ENCODE assay signal across 18 cellular contexts in the genomic region with DNA sequence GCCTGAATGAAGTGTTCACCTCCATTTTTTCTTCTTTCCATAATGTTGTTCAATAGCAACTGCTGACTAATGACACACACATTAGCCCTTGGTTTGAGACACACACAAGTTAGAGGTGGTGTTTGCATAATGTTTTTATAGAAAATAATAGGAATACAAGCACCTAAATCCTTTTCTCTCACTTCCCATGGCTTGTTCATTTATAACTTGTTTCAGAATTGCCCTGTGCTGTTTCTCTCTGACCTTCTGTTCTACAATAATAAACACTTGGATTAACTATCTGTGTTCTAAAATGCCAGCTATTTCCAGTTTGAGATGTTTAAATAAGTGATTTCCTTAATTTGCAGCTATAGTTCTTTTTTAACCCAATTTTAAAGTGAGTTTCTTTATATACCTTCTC.
DNase-seq lines count a peak whose midpoint lies in the region; ATAC-seq and TF ChIP-seq lines count a peak whose summit lies in the region.
"Had no signal": no experiment of that assay in that cellular context is flagged by ENCODE, and none has a peak within 500 bp of the region (broad histone marks: within the 10 kb centered on the region; RNA-seq: fewer than 3 reads in every experiment).

No MANE protein-coding gene starts in this region.

- in situ Hi-C loops in astrocyte of the spinal cord (cut with HindIII; ENCODE audit: low sequenced_read_pairs) = no loop called here

- no peaks in the 10 kb centered on the region for H3K27me3 Mint-ChIP-seq in naive thymus-derived CD4-positive, alpha-beta T cell
- H3K27me3 Mint-ChIP-seq: B cell; CD4-positive, CD25-positive, alpha-beta regulatory T cell had no signal

- CTCF ChIA-PET in naive thymus-derived CD4-positive, alpha-beta T cell (lab: Charles Lee) = no interaction called here

- H3K4me1 Mint-ChIP-seq in naive thymus-derived CD4-positive, alpha-beta T cell = no peaks in the 10 kb centered on the region
- H3K4me1 Mint-ChIP-seq: B cell; CD4-positive, CD25-positive, alpha-beta regulatory T cell had no signal

- DNase-seq in HCEC 1CT = peak; percentile 22
- DNase-seq in astrocyte of the spinal cord (ENCODE audit: low read depth, low spot score) = peak; percentile 7
- DNase-seq in iris pigment epithelial cell (ENCODE audit: low read depth) = peak; percentile 84
- DNase-seq in skeletal muscle cell (ENCODE audit: low read depth) = peak; percentile 9
- DNase-seq in NCI-H1930 (lab: John Stamatoyannopoulos, UW) = no peak
- DNase-seq in naive thymus-derived CD4-positive, alpha-beta T cell = no peak
- no peak for DNase-seq in Right ventricle myocardium superior
- DNase-seq: Caco-2; CD4-positive, CD25-positive, alpha-beta regulatory T cell; CD8-positive, alpha-beta T cell; DMS153; DND-41; GOT3 had no signal

- no peak overlapping the region for H3K4me3 Mint-ChIP-seq in naive thymus-derived CD4-positive, alpha-beta T cell
- H3K4me3 Mint-ChIP-seq: B cell; CD4-positive, CD25-positive, alpha-beta regulatory T cell; CD8-positive, alpha-beta T cell had no signal

- no peak for ATAC-seq in naive thymus-derived CD4-positive, alpha-beta T cell
- ATAC-seq in Right ventricle myocardium superior (ENCODE audit: poor library complexity) = no peak
- ATAC-seq: CD8-positive, alpha-beta T cell had no signal

- TF ChIP-seq CTCF in astrocyte of the spinal cord (IDR thresholded peaks at IDR 0.05; ENCODE audit: low read depth, low read length) = no peak

- no peaks in the 10 kb centered on the region for H3K4me1 ChIP-seq in naive thymus-derived CD4-positive, alpha-beta T cell (ENCODE audit: control insufficient read depth in 2 of 2, insufficient read depth in 2 of 2, low read length in 2 of 2)
- H3K4me1 ChIP-seq: Caco-2, HAP-1 had no signal

- no peak overlapping the region for H3K27ac ChIP-seq in naive thymus-derived CD4-positive, alpha-beta T cell (ENCODE audit: low read depth, low read length)
- H3K27ac ChIP-seq: 22Rv1, BLaER1, C4-2B had no signal

- H3K27ac Mint-ChIP-seq in naive thymus-derived CD4-positive, alpha-beta T cell = no peak overlapping the region
- H3K27ac Mint-ChIP-seq: B cell; CD4-positive, CD25-positive, alpha-beta regulatory T cell; CD8-positive, alpha-beta T cell had no signal

- intact Hi-C loops in naive thymus-derived CD4-positive, alpha-beta T cell (cut with micrococcal nuclease) = no loop called here
- intact Hi-C loops in Right ventricle myocardium superior (cut with DNase I) = no loop called here

- POLR2A ChIA-PET in naive thymus-derived CD4-positive, alpha-beta T cell (lab: Charles Lee) = no interaction called here

- peaks cover 0 to 11% (median 4%) of the 10 kb centered on the region in 11 donors for H3K9me3 Mint-ChIP-seq in naive thymus-derived CD4-positive, alpha-beta T cell

- no peaks in the 10 kb centered on the region for H3K9me3 ChIP-seq in naive thymus-derived CD4-positive, alpha-beta T cell (ENCODE audit: control insufficient read depth in 2 of 3, low read length in 3 of 3)
- H3K9me3 ChIP-seq: Caco-2, HAP-1 had no signal

- H3K36me3 Mint-ChIP-seq in naive thymus-derived CD4-positive, alpha-beta T cell = no peaks in the 10 kb centered on the region
- H3K36me3 Mint-ChIP-seq: CD4-positive, CD25-positive, alpha-beta regulatory T cell; CD8-positive, alpha-beta T cell had no signal

- no peaks in the 10 kb centered on the region for H3K27me3 ChIP-seq in naive thymus-derived CD4-positive, alpha-beta T cell (ENCODE audit: control insufficient read depth in 2 of 2, insufficient read depth in 2 of 2, low read length in 2 of 2)
- H3K27me3 ChIP-seq: BLaER1 had no signal

- H3K4me3 ChIP-seq in astrocyte of the spinal cord (ENCODE audit: low read depth, low read length) (no peak overlapping the region), skeletal muscle cell (ENCODE audit: low read depth, low read length) (no peak overlapping the region)
- no peak overlapping the region for H3K4me3 ChIP-seq in naive thymus-derived CD4-positive, alpha-beta T cell (ENCODE audit: low read length)
- H3K4me3 ChIP-seq: BLaER1, HAP-1 had no signal

- H3K36me3 ChIP-seq in naive thymus-derived CD4-positive, alpha-beta T cell (ENCODE audit: control insufficient read depth in 2 of 3, insufficient read depth in 3 of 3, low read length in 3 of 3) = no peaks in the 10 kb centered on the region
- H3K36me3 ChIP-seq: HAP-1 had no signal

Comparison
In these comparisons a context has a peak if more than half of its experiments do, and no peak if none do; other contexts are left out.
1. DNase-seq: peak in HCEC 1CT (single experiment), astrocyte of the spinal cord (single experiment), iris pigment epithelial cell (single experiment) and skeletal muscle cell (single experiment); none in NCI-H1930 (0 of 2), naive thymus-derived CD4-positive, alpha-beta T cell (0 of 9) and Right ventricle myocardium superior (single experiment).